Comparison of ENCODE assay signal across 20 cellular contexts in genomic region chr9:108586451-108586850, GRCh38.
A peak's percentile ranks its signal among the peaks of the same experiment; 100 is the strongest.
DNase-seq lines count a peak whose midpoint lies in the region; ATAC-seq and TF ChIP-seq lines count a peak whose summit lies in the region.
"Had no signal": no experiment of that assay in that cellular context is flagged by ENCODE, and none has a peak within 500 bp of the region (broad histone marks: within the 10 kb centered on the region; RNA-seq: fewer than 3 reads in every experiment).

No MANE protein-coding gene starts in this region.

- no peak overlapping the region for H3K4ac ChIP-seq in trophoblast cell (ENCODE audit: low read depth, low read length)

- H3K4me2 ChIP-seq in trophoblast cell (ENCODE audit: low read length): no peak overlapping the region
- no peak overlapping the region for H3K4me2 ChIP-seq in smooth muscle cell

- no peak overlapping the region for H4K8ac ChIP-seq in trophoblast cell (ENCODE audit: low read depth, low read length)

- CTCF ChIA-PET in Calu3 (lab: Charles Lee): no interaction called here

- H3K9me3 Mint-ChIP-seq in Calu3 (ENCODE audit: low read depth, unreplicated experiment): no peaks in the 10 kb centered on the region

- H3K4me3 Mint-ChIP-seq in Calu3 (ENCODE audit: low read depth, unreplicated experiment): no peak overlapping the region
- H3K4me3 Mint-ChIP-seq: CD4-positive, CD25-positive, alpha-beta regulatory T cell had no signal

- H3K4me1 Mint-ChIP-seq in Calu3 (ENCODE audit: low read depth, unreplicated experiment): no peaks in the 10 kb centered on the region
- H3K4me1 Mint-ChIP-seq: CD4-positive, CD25-positive, alpha-beta regulatory T cell had no signal

- H3K9me3 ChIP-seq in trophoblast cell (ENCODE audit: insufficient read depth, low read depth, low read length) (no peaks in the 10 kb centered on the region), smooth muscle cell (replicated peaks; ENCODE audit: low read depth) (no peaks in the 10 kb centered on the region)
- H3K9me3 ChIP-seq: Peyer's patch had no signal

- no peak overlapping the region for H2AK5ac ChIP-seq in trophoblast cell (ENCODE audit: low read length)

- H3K18ac ChIP-seq in trophoblast cell (ENCODE audit: low read length): no peak overlapping the region

- H3K23ac ChIP-seq in trophoblast cell (ENCODE audit: low read length): no peak overlapping the region

- no peak overlapping the region for H3K14ac ChIP-seq in trophoblast cell (ENCODE audit: low read length)

- H3K4me3 ChIP-seq in NB4 (ENCODE audit: low read depth, low read length): no peak overlapping the region
- no peak overlapping the region for H3K4me3 ChIP-seq in epithelial cell of esophagus (ENCODE audit: low read length)
- H3K4me3 ChIP-seq in trophoblast cell (ENCODE audit: low read depth, low read length): no peak overlapping the region
- H3K4me3 ChIP-seq in smooth muscle cell: no peak overlapping the region
- H3K4me3 ChIP-seq: Peyer's patch had no signal

- intact Hi-C loops in Calu3 (cut with micrococcal nuclease; ENCODE audit: unreplicated experiment): no loop called here

- no peaks in the 10 kb centered on the region for H3K27me3 ChIP-seq in trophoblast cell (ENCODE audit: insufficient read depth, low read length)
- no peaks in the 10 kb centered on the region for H3K27me3 ChIP-seq in smooth muscle cell (ENCODE audit: low read depth)
- H3K27me3 ChIP-seq: Peyer's patch had no signal

- H3K79me1 ChIP-seq in trophoblast cell (ENCODE audit: low read length): no peaks in the 10 kb centered on the region

- H3K9ac ChIP-seq in trophoblast cell (ENCODE audit: low read length) (no peak overlapping the region), smooth muscle cell (ENCODE audit: low read depth) (no peak overlapping the region)

- H2BK12ac ChIP-seq in trophoblast cell (ENCODE audit: low read length): no peak overlapping the region

- no peak overlapping the region for H2BK120ac ChIP-seq in trophoblast cell (ENCODE audit: insufficient read depth, low read length, poor library complexity)

- no peak overlapping the region for H4K12ac ChIP-seq in trophoblast cell (ENCODE audit: low read depth, low read length)

- TF ChIP-seq CTCF in NB4 (IDR thresholded peaks at IDR 0.05; ENCODE audit: low read depth, low read length) (no peak), epithelial cell of esophagus (IDR thresholded peaks at IDR 0.05; ENCODE audit: insufficient read depth, low read depth, low read length, missing control alignments) (no peak), Calu3 (IDR thresholded peaks at IDR 0.05; ENCODE audit: unreplicated experiment) (no peak), smooth muscle cell (IDR thresholded peaks at IDR 0.05; ENCODE audit: borderline replicate concordance, insufficient read depth, poor library complexity, severe bottlenecking) (no peak)

- H2BK5ac ChIP-seq in trophoblast cell (ENCODE audit: low read depth, low read length, poor library complexity): no peak overlapping the region

- H3K79me2 ChIP-seq in trophoblast cell (ENCODE audit: control insufficient read depth, insufficient read depth, low read length, poor library complexity) (no peaks in the 10 kb centered on the region), smooth muscle cell (ENCODE audit: low read depth) (no peaks in the 10 kb centered on the region)

- no CpG with 5 or more reads among the region's 1 CpG for WGBS in trophoblast cell (ENCODE audit: extremely low coverage, insufficient coverage, insufficient read length)
- WGBS in smooth muscle cell (ENCODE audit: low lambda C conversion rate): 86% methylated on average over 1 of the region's 1 CpG

- H4K91ac ChIP-seq in trophoblast cell (ENCODE audit: low read depth, low read length): no peak overlapping the region

- H3K36me3 ChIP-seq in trophoblast cell (ENCODE audit: control insufficient read depth in 1 of 2, insufficient read depth in 2 of 2, low read length in 2 of 2): no peaks in the 10 kb centered on the region
- no peaks in the 10 kb centered on the region for H3K36me3 ChIP-seq in smooth muscle cell (ENCODE audit: low read depth)
- H3K36me3 ChIP-seq: Peyer's patch had no signal

- no peaks in the 10 kb centered on the region for H3K36me3 Mint-ChIP-seq in Calu3 (ENCODE audit: insufficient read depth, unreplicated experiment)
- H3K36me3 Mint-ChIP-seq: CD4-positive, CD25-positive, alpha-beta regulatory T cell had no signal

- H2AFZ ChIP-seq in trophoblast cell (ENCODE audit: insufficient read depth, low read length, poor library complexity) (no peak overlapping the region), smooth muscle cell (ENCODE audit: low read depth) (no peak overlapping the region)

- TF ChIP-seq POLR2A in NB4 (IDR thresholded peaks at IDR 0.05; ENCODE audit: extremely low read depth, insufficient read length): no peak

- H4K20me1 ChIP-seq in smooth muscle cell (ENCODE audit: low read depth): no peaks in the 10 kb centered on the region

- no TSS peak for BruUV-seq in Calu3 (replicated peaks; lab: Mats Ljungman, UMichigan)

- no peak overlapping the region for H3K27ac Mint-ChIP-seq in Calu3 (ENCODE audit: unreplicated experiment)
- H3K27ac Mint-ChIP-seq: CD4-positive, CD25-positive, alpha-beta regulatory T cell had no signal

- H3K27me3 Mint-ChIP-seq in Calu3 (ENCODE audit: unreplicated experiment): peaks cover 59% of the 10 kb centered on the region

- H3F3A ChIP-seq in smooth muscle cell (ENCODE audit: low read depth): no peaks in the 10 kb centered on the region

- DNase-seq in SIG-M5 treated with dmso at 0.1 percent for 504 hours (lab: John Stamatoyannopoulos, UW; ENCODE audit: unreplicated experiment) (peak; percentile 13), SIG-M5 (lab: John Stamatoyannopoulos, UW) (no peak), NB4 (ENCODE audit: low read depth) (peak; percentile 48), epithelial cell of esophagus (ENCODE audit: low read depth) (peak; percentile 78), trophoblast cell (peak; percentile 76 to 92), Calu3 (no peak), smooth muscle cell (lab: John Stamatoyannopoulos, UW; ENCODE audit: unreplicated experiment) (no peak)
- DNase-seq: AML-193; CD4-positive, CD25-positive, alpha-beta regulatory T cell; DMS79; GDM1; IMR-90; Kasumi-1; NCI-H1048; NCI-H1694; NCI-H345; NCI-H526 treated with DMSO at 0.1 percent for 48 hours; Peyer's patch; SHP77 had no signal

- H3K27ac ChIP-seq in trophoblast cell (ENCODE audit: low read depth, low read length) (no peak overlapping the region), smooth muscle cell (ENCODE audit: low read depth) (no peak overlapping the region)
- H3K27ac ChIP-seq: Peyer's patch had no signal

- ATAC-seq in HG03095 (IDR thresholded peaks at IDR 0.05; ENCODE audit: unreplicated experiment): no peak

- H3K4me1 ChIP-seq in trophoblast cell (ENCODE audit: control insufficient read depth in 1 of 2, insufficient read depth in 2 of 2, low read length in 2 of 2) (no peaks in the 10 kb centered on the region), smooth muscle cell (ENCODE audit: low read depth) (no peaks in the 10 kb centered on the region)
- H3K4me1 ChIP-seq: Peyer's patch had no signal

Comparison
In these comparisons a context has a peak if more than half of its experiments do, and no peak if none do; other contexts are left out.
1. DNase-seq: peak in SIG-M5 treated with dmso at 0.1 percent for 504 hours (single experiment), NB4 (single experiment), epithelial cell of esophagus (single experiment) and trophoblast cell (2 of 2); none in SIG-M5 (single experiment), Calu3 (single experiment) and smooth muscle cell (single experiment).